Comparison of ENCODE assay signal across 8 cellular contexts in the genomic region with DNA sequence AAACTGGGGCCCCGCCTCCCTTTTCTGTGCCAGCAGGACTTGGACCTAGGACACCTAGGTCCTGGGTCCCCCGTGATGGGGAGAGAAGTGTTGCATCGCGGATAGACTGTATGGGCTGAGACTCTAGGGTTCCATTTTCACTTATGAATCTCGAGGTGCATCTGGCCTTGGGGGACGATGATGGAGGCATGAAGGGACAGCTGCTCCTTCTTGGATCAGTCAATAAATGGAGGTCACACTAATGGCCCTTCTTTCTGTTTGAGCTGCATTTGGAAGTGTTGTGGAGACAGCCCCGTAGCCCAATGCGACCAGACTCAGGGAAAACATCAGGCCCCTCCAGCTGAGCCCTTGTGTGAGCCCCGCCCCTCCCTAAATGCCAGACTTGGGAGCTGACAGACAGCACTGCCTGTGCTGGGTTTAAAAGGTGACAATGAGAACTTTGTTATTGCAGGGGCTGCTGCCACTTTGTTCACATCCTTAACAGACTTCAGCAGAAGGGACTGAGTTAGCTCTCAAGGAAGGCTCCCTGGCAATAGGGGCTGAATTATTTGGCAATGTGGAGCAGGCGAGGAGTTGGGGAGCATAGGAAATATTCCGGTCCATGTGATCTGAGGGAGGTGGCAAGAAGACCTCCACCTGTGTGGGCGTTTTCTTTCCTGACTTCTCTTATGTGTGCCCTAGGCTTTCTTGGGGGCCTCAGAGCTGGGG. TPM values are rescaled to one million over a fixed set of nuclear protein-coding genes. Genes with fewer than 3 reads are reported as not detected.
DNase-seq lines count a peak whose midpoint lies in the region; ATAC-seq and TF ChIP-seq lines count a peak whose summit lies in the region.

No MANE protein-coding gene starts in this region.

- H3K9me3 ChIP-seq in hepatocyte (ENCODE audit: low read depth) = no peaks in the 10 kb centered on the region

- peaks cover 12% of the 10 kb centered on the region for H3K79me2 ChIP-seq in GM23338 (replicated peaks; ENCODE audit: insufficient read depth)
- H3K79me2 ChIP-seq in hepatocyte = no peaks in the 10 kb centered on the region

- H2AFZ ChIP-seq in GM23338 = peak overlapping the region; percentile 47
- H2AFZ ChIP-seq in hepatocyte = peak overlapping the region; percentile 87

- H3K4me3 ChIP-seq in GM23338 (peak overlapping the region; percentile 93), WI38 (ENCODE audit: low read depth, low read length) (peak overlapping the region; percentile 62), hepatocyte (peak overlapping the region; percentile 88), skin epidermis (peak overlapping the region; percentile 43 to 80 (median 55))

- peak; percentile 34 for DNase-seq in GM23338 (ENCODE audit: low spot score)
- no peak for DNase-seq in hepatocyte (ENCODE audit: low spot score)
- DNase-seq in NCI-H2081 treated with DMSO at 0.1 percent for 48 hours (lab: John Stamatoyannopoulos, UW) = no peak
- DNase-seq in SHP77 (lab: John Stamatoyannopoulos, UW) = no peak
- DNase-seq in cerebellar nuclear complex (lab: John Stamatoyannopoulos, UW) = no peak

- peaks cover 9% of the 10 kb centered on the region; the same call in 1 of the 2 replicates for H3F3A ChIP-seq in GM23338 (replicated peaks; ENCODE audit: low read depth)

- peaks cover 50% of the 10 kb centered on the region for H3K4me1 Mint-ChIP-seq in GM23338

- peak overlapping the region; percentile 22; the same call in 1 of the 2 replicates for H3K27ac Mint-ChIP-seq in GM23338

- peak overlapping the region; percentile 87 for H3K4me3 Mint-ChIP-seq in GM23338

- H3K27ac ChIP-seq in GM23338 (ENCODE audit: low read depth) (no peak overlapping the region), hepatocyte (peak overlapping the region; percentile 69), skin epidermis (peak overlapping the region in 19 of 21 experiments; percentile 64 to 91 (median 87))

- 29% methylated on average over 12 of the region's 12 CpGs for WGBS in hepatocyte (ENCODE audit: low lambda C conversion rate, missing lambda C conversion rate)

- H3K4me2 ChIP-seq in GM23338 = peak overlapping the region; percentile 96
- peak overlapping the region; percentile 93 for H3K4me2 ChIP-seq in hepatocyte

- H3K36me3 Mint-ChIP-seq in GM23338 (ENCODE audit: low read depth) = peaks cover 37% of the 10 kb centered on the region

- H3K9me3 Mint-ChIP-seq in GM23338 = no peaks in the 10 kb centered on the region

- H3K9me2 ChIP-seq in GM23338 (ENCODE audit: insufficient read depth) = no peaks in the 10 kb centered on the region
- no peaks in the 10 kb centered on the region for H3K9me2 ChIP-seq in hepatocyte (replicated peaks; ENCODE audit: insufficient read depth)

- peaks cover 30% of the 10 kb centered on the region for H3K27me3 Mint-ChIP-seq in GM23338 (ENCODE audit: insufficient read depth, low read depth, poor library complexity)

- no peak for ATAC-seq in GM23338
- no peak for ATAC-seq in HG02678 (IDR thresholded peaks at IDR 0.05; ENCODE audit: unreplicated experiment)

- H3K36me3 ChIP-seq in GM23338 (ENCODE audit: insufficient read depth) (peaks cover 11% of the 10 kb centered on the region), hepatocyte (replicated peaks; ENCODE audit: insufficient read depth, low read depth) (no peaks in the 10 kb centered on the region)

- H3K27me3 ChIP-seq in GM23338 (ENCODE audit: insufficient read depth) (peaks cover 19% of the 10 kb centered on the region), hepatocyte (peaks cover 6% of the 10 kb centered on the region)

- H4K20me1 ChIP-seq in GM23338 (replicated peaks; ENCODE audit: insufficient read depth) (no peaks in the 10 kb centered on the region; the same call in 1 of the 2 replicates), hepatocyte (ENCODE audit: insufficient read depth, poor library complexity, severe bottlenecking) (no peaks in the 10 kb centered on the region)

- H3K4me1 ChIP-seq in GM23338 (ENCODE audit: insufficient read depth) (peaks cover 32% of the 10 kb centered on the region), hepatocyte (ENCODE audit: insufficient read depth) (peaks cover 25% of the 10 kb centered on the region)

- TF ChIP-seq CTCF in GM23338 (conservative IDR thresholded peaks at IDR 0.05; ENCODE audit: low read depth in 2 of 2) (no peak), WI38 (IDR thresholded peaks at IDR 0.05; ENCODE audit: low read depth, low read length) (no peak), hepatocyte (IDR thresholded peaks at IDR 0.05; ENCODE audit: poor library complexity) (no peak)

TF ChIP-seq in GM23338, 12 proteins besides CTCF, POLR2A, EP300 and RAD21 (continues in another document):
- TF ChIP-seq ZNF114 (CRISPR knock-in tag; IDR thresholded peaks at IDR 0.05) = no peak
- TF ChIP-seq, protein P1, sequence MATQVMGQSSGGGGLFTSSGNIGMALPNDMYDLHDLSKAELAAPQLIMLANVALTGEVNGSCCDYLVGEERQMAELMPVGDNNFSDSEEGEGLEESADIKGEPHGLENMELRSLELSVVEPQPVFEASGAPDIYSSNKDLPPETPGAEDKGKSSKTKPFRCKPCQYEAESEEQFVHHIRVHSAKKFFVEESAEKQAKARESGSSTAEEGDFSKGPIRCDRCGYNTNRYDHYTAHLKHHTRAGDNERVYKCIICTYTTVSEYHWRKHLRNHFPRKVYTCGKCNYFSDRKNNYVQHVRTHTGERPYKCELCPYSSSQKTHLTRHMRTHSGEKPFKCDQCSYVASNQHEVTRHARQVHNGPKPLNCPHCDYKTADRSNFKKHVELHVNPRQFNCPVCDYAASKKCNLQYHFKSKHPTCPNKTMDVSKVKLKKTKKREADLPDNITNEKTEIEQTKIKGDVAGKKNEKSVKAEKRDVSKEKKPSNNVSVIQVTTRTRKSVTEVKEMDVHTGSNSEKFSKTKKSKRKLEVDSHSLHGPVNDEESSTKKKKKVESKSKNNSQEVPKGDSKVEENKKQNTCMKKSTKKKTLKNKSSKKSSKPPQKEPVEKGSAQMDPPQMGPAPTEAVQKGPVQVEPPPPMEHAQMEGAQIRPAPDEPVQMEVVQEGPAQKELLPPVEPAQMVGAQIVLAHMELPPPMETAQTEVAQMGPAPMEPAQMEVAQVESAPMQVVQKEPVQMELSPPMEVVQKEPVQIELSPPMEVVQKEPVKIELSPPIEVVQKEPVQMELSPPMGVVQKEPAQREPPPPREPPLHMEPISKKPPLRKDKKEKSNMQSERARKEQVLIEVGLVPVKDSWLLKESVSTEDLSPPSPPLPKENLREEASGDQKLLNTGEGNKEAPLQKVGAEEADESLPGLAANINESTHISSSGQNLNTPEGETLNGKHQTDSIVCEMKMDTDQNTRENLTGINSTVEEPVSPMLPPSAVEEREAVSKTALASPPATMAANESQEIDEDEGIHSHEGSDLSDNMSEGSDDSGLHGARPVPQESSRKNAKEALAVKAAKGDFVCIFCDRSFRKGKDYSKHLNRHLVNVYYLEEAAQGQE (IDR thresholded peaks at IDR 0.05; ENCODE audit: unreplicated experiment) = no peak

RNA-seq across cellular contexts. Expression of gene DTX3, which starts 0.8 kb away (rescaled TPM):
- total RNA-seq in GM23338 (2014; rRNA removed; shearing (Covaris generic)) = 37.8 and 46.6 TPM in 2 replicates
- polyA plus RNA-seq in GM23338 (2016; fragmentation: Nextera tagmentation; extraction: Ambion mirVana) = 16.7 and 22.8 TPM in 2 replicates
- total RNA-seq in hepatocyte = 17.7 and 19.9 TPM in 2 replicates
- 31.2 and 42.9 TPM in 2 replicates for polyA plus RNA-seq in hepatocyte

RNA-seq across cellular contexts. Expression of gene ARHGEF25, which starts 5.8 kb away (rescaled TPM):
- 9.9 and 10.2 TPM in 2 replicates for total RNA-seq in GM23338 (2014; rRNA removed; shearing (Covaris generic))
- polyA plus RNA-seq in GM23338 (2016; fragmentation: Nextera tagmentation; extraction: Ambion mirVana) (0.53 TPM in 1 of 2 replicates, not detected in the other), hepatocyte (0.29 and 1.3 TPM in 2 replicates)
- total RNA-seq in hepatocyte = 9.0 and 12.6 TPM in 2 replicates

RNA-seq across cellular contexts. Expression of gene PIP4K2C, which starts 14.5 kb away (rescaled TPM):
- 26.4 and 30.6 TPM in 2 replicates for total RNA-seq in GM23338 (2014; rRNA removed; shearing (Covaris generic))
- polyA plus RNA-seq in GM23338 (2016; fragmentation: Nextera tagmentation; extraction: Ambion mirVana) (10.5 and 10.8 TPM in 2 replicates), hepatocyte (32.3 and 34.2 TPM in 2 replicates)
- 30.0 and 41.6 TPM in 2 replicates for total RNA-seq in hepatocyte

RNA-seq across cellular contexts. Expression of gene B4GALNT1, which starts 27.5 kb away (rescaled TPM):
- total RNA-seq in GM23338 (2014; rRNA removed; shearing (Covaris generic)) = 2.4 and 2.8 TPM in 2 replicates
- 1.3 and 1.4 TPM in 2 replicates for polyA plus RNA-seq in GM23338 (2016; fragmentation: Nextera tagmentation; extraction: Ambion mirVana)
- 0.24 and 0.97 TPM in 2 replicates for total RNA-seq in hepatocyte
- polyA plus RNA-seq in hepatocyte = 0.97 and 1.2 TPM in 2 replicates

RNA-seq across cellular contexts. Expression of gene KIF5A, which starts 55.6 kb away (rescaled TPM):
- 16.5 and 21.3 TPM in 2 replicates for total RNA-seq in GM23338 (2014; rRNA removed; shearing (Covaris generic))
- polyA plus RNA-seq in GM23338 (2016; fragmentation: Nextera tagmentation; extraction: Ambion mirVana) = 9.1 and 11.1 TPM in 2 replicates
- total RNA-seq in hepatocyte = 0.03 and 0.16 TPM in 2 replicates
- 0.18 TPM in 2 replicates for polyA plus RNA-seq in hepatocyte
